12 cellular contexts compared by ENCODE assay signal in the genomic region with DNA sequence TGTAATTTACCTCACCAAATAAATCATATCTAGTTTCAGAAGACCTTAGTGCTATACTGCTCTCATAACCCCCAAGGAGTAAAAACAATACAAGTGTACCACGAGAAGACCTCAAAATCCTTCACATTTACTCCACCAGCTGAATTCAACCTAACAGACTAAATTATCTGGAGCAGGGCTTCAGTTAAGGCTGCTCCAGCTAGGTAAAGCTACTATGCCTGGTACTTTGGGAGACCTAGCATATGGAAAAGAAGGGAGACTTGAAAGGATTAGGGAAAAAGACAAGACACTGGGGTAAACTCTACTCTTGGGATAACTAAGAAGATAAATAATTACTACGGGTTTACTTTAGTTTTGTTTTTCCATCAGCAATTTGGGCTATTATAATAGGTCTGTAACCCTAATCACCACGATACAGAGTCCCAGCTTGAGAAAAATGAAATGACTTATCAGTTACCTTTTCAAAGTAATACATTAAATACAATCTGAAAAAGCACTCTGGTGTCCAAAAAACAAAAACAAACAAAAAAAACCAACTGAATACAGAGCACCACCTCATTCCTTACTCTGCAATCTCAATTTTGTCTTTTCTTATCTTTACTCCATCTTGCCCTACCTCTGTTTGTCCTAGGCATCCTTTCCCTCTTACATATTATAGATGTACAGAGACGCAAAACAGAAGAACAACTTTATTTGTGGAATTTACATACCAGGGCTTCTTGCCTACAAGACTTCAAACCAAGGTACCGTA. TPM values are rescaled to one million over a fixed set of nuclear protein-coding genes. Genes with fewer than 3 reads are reported as not detected.
DNase-seq lines count a peak whose midpoint lies in the region; ATAC-seq and TF ChIP-seq lines count a peak whose summit lies in the region.
"Had no signal": no experiment of that assay in that cellular context is flagged by ENCODE, and none has a peak within 500 bp of the region (broad histone marks: within the 10 kb centered on the region; RNA-seq: fewer than 3 reads in every experiment).

No MANE protein-coding gene starts in this region.

- BruUV-seq in MCF 10A (replicated peaks; lab: Mats Ljungman, UMichigan): no TSS peak

- CTCF ChIA-PET in MCF 10A (lab: Yijun Ruan, JAX): interaction anchor here (0.7 to 2.1 kb wide), 3 partner anchors 77 to 123 kb away, joined by 3 to 8 read pairs (median 3); no protein-coding TSS in a partner anchor

- H3K36me3 ChIP-seq in breast epithelium: no peaks in the 10 kb centered on the region
- H3K36me3 ChIP-seq: cardiac muscle cell had no signal

- intact Hi-C loops in MCF 10A (cut with micrococcal nuclease) (loop anchor here (5.0 kb wide), 1 partner anchor 1127 kb away; no protein-coding TSS in a partner anchor), breast epithelium (cut with DNase I; ENCODE audit: low total_unique reads) (no loop called here)

- H3K4me3 ChIP-seq in breast epithelium: no peak overlapping the region
- H3K4me3 ChIP-seq: cardiac muscle cell had no signal

- ATAC-seq in HG03439 (IDR thresholded peaks at IDR 0.05; ENCODE audit: unreplicated experiment): no peak

- H3K4me1 Mint-ChIP-seq in MCF 10A (ENCODE audit: insufficient read depth, unreplicated experiment): no peaks in the 10 kb centered on the region

- TF ChIP-seq CTCF in MCF 10A (IDR thresholded peaks at IDR 0.05; ENCODE audit: unreplicated experiment): no peak
- no peak for TF ChIP-seq CTCF in breast epithelium (IDR thresholded peaks at IDR 0.05)
- no peak for TF ChIP-seq CTCF in GM13977 (IDR thresholded peaks at IDR 0.05; ENCODE audit: extremely low read depth, insufficient read depth, missing control alignments)

- DNase-seq in MCF 10A (ENCODE audit: unreplicated experiment) (no peak), breast epithelium (ENCODE audit: low spot score in 2 of 2) (no peak), SK-N-DZ (ENCODE audit: low spot score) (peak; percentile 60), fibroblast of peridontal ligament (ENCODE audit: extremely low read depth) (peak; percentile 2), GM13977 (ENCODE audit: low spot score) (no peak)
- DNase-seq in stimulated activated CD4-positive, alpha-beta T cell treated with anti-CD3 and anti-CD28 coated beads, Interleukin-4, amount 100 ng/mL, for 1 hour: no peak
- no peak for DNase-seq in stimulated activated CD4-positive, alpha-beta T cell treated with anti-CD3 and anti-CD28 coated beads, Interleukin-1b, Interleukin-23, amount 100 ng/mL, for 48 hours
- DNase-seq: stimulated activated CD4-positive, alpha-beta T cell treated with anti-CD3 and anti-CD28 coated beads, Interleukin-2, amount 100 ng/mL, for 48 hours had no signal

- no peaks in the 10 kb centered on the region for H3K9me3 Mint-ChIP-seq in MCF 10A (ENCODE audit: unreplicated experiment)
- H3K9me3 Mint-ChIP-seq: mesothelial cell of epicardium had no signal

- no peaks in the 10 kb centered on the region for H3K36me3 Mint-ChIP-seq in MCF 10A (ENCODE audit: insufficient read depth, unreplicated experiment)
- H3K36me3 Mint-ChIP-seq: mesothelial cell of epicardium had no signal

- peaks cover 8% of the 10 kb centered on the region for H3K27me3 Mint-ChIP-seq in MCF 10A (ENCODE audit: insufficient read depth, unreplicated experiment)

- peak overlapping the region; percentile 70 for H3K4me3 Mint-ChIP-seq in MCF 10A (ENCODE audit: unreplicated experiment)

- no peaks in the 10 kb centered on the region for H3K9me3 ChIP-seq in breast epithelium

- no peaks in the 10 kb centered on the region for H3K27me3 ChIP-seq in breast epithelium

- TF ChIP-seq POLR2A in breast epithelium (IDR thresholded peaks at IDR 0.05): no peak

- no peak overlapping the region for H3K27ac Mint-ChIP-seq in MCF 10A (ENCODE audit: low read depth, unreplicated experiment)
- H3K27ac Mint-ChIP-seq: mesothelial cell of epicardium had no signal

- no peaks in the 10 kb centered on the region for H3K4me1 ChIP-seq in breast epithelium

- H3K27ac ChIP-seq in breast epithelium: no peak overlapping the region
- H3K27ac ChIP-seq: cardiac muscle cell, HL-60 had no signal

- in situ Hi-C loops in GM13977 (cut with MboI; ENCODE audit: low pct_unique_long_range_greater_than_20kb, low sequenced_read_pairs, unreplicated experiment): no loop called here

- POLR2A ChIA-PET in MCF 10A (lab: Yijun Ruan, JAX): interaction anchor here (0.6 to 6.7 kb wide), 6 partner anchors 8 to 125 kb away, joined by 3 to 50 read pairs (median 3); a partner anchor contains a TSS

RNA-seq across cellular contexts. Expression of a gene that starts 2.1 kb away (rescaled TPM):
- 0.37 and 0.54 TPM in 2 replicates for total RNA-seq in MCF 10A (2022)
- 1 to 10 TPM in 2 of 3 donors, under 1 TPM in 1; 0.96 to 5.6 (median 4.3) TPM for total RNA-seq in breast epithelium
- polyA plus RNA-seq in SK-N-DZ (2014; cell fraction: cytosol; rRNA removed): 84.1 and 113 TPM in 2 replicates
- polyA plus RNA-seq in SK-N-DZ (2014; cell fraction: nucleus; rRNA removed): 300 and 397 TPM in 2 replicates

RNA-seq across cellular contexts. Expression of a gene that starts 33.8 kb away (rescaled TPM):
- total RNA-seq in MCF 10A (2022): 20.9 and 23.9 TPM in 2 replicates
- 10 to 100 TPM; 18.9 to 58.2 (median 44.6) TPM for total RNA-seq in breast epithelium
- polyA plus RNA-seq in SK-N-DZ (2014; cell fraction: cytosol; rRNA removed): 177 and 198 TPM in 2 replicates
- polyA plus RNA-seq in SK-N-DZ (2014; cell fraction: nucleus; rRNA removed): 210 and 228 TPM in 2 replicates

Comparison
In these comparisons a context has a peak if more than half of its experiments do, and no peak if none do; other contexts are left out.
1. DNase-seq: peak in SK-N-DZ (single experiment) and fibroblast of peridontal ligament (single experiment); none in MCF 10A (single experiment), breast epithelium (0 of 2), stimulated activated CD4-positive, alpha-beta T cell treated with anti-CD3 and anti-CD28 coated beads, Interleukin-4, amount 100 ng/mL, for 1 hour (single experiment), GM13977 (single experiment) and stimulated activated CD4-positive, alpha-beta T cell treated with anti-CD3 and anti-CD28 coated beads, Interleukin-1b, Interleukin-23, amount 100 ng/mL, for 48 hours (single experiment).